ENCODE assay signal across 8 cellular contexts in genomic region chr7:113289140-113289740, GRCh38.
A peak's percentile ranks its signal among the peaks of the same experiment; 100 is the strongest.
DNase-seq lines count a peak whose midpoint lies in the region; ATAC-seq and TF ChIP-seq lines count a peak whose summit lies in the region.
"Had no signal": no experiment of that assay in that cellular context is flagged by ENCODE, and none has a peak within 500 bp of the region (broad histone marks: within the 10 kb centered on the region; RNA-seq: fewer than 3 reads in every experiment).

No MANE protein-coding gene starts in this region.

- H3K9me3 ChIP-seq in esophagus squamous epithelium, result no peaks in the 10 kb centered on the region

- peak overlapping the region in 1 of 5 experiments; percentile 17 for H3K27ac Mint-ChIP-seq in brain
- no peak overlapping the region for H3K27ac Mint-ChIP-seq in neural crest cell (ENCODE audit: unreplicated experiment)

- intact Hi-C loops in esophagus squamous epithelium (cut with DNase I), result no loop called here

- no peaks in the 10 kb centered on the region for H3K4me1 Mint-ChIP-seq in brain
- H3K4me1 Mint-ChIP-seq in neural crest cell, result no peaks in the 10 kb centered on the region

- ATAC-seq in GM21737 (IDR thresholded peaks at IDR 0.05; ENCODE audit: unreplicated experiment) (peak; percentile 68), HG02840 (IDR thresholded peaks at IDR 0.05; ENCODE audit: low FRiP score, unreplicated experiment) (no peak)
- ATAC-seq: right cardiac atrium had no signal

- no peak overlapping the region for H3K27ac ChIP-seq in esophagus squamous epithelium

- no peaks in the 10 kb centered on the region for H3K36me3 Mint-ChIP-seq in brain
- no peaks in the 10 kb centered on the region for H3K36me3 Mint-ChIP-seq in neural crest cell (ENCODE audit: low read depth)

- no peaks in the 10 kb centered on the region for H3K4me1 ChIP-seq in esophagus squamous epithelium

- no peak overlapping the region for H3K4me3 Mint-ChIP-seq in brain
- no peak overlapping the region for H3K4me3 Mint-ChIP-seq in neural crest cell

- H3K27me3 Mint-ChIP-seq in brain (no peaks in the 10 kb centered on the region), neural crest cell (ENCODE audit: low read depth) (no peaks in the 10 kb centered on the region)

- 40 to 53% methylated on average over 4 of the region's 4 CpGs for WGBS in esophagus squamous epithelium, 2 donors

- H3K9me3 Mint-ChIP-seq in brain, result peaks cover 0 to 4% (median 0%) of the 10 kb centered on the region in 5 experiments
- no peaks in the 10 kb centered on the region for H3K9me3 Mint-ChIP-seq in neural crest cell

- TF ChIP-seq CTCF in GM10266 (IDR thresholded peaks at IDR 0.05; ENCODE audit: control insufficient read depth, insufficient read depth, low read depth, missing control alignments) (peak; percentile 67), brain (conservative IDR thresholded peaks at IDR 0.05) (peak; percentile 60 to 72), neural crest cell (conservative IDR thresholded peaks at IDR 0.05) (peak; percentile 58), esophagus squamous epithelium (IDR thresholded peaks at IDR 0.05) (peak in 1 of 6 experiments; percentile 21)

- H3K36me3 ChIP-seq in esophagus squamous epithelium, result no peaks in the 10 kb centered on the region

- DNase-seq in GM10266 (ENCODE audit: extremely low spot score) (peak; percentile 8), MV-4-11 (lab: John Stamatoyannopoulos, UW) (peak; percentile 55), neural crest cell (ENCODE audit: low read depth, low spot score) (no peak), esophagus squamous epithelium (lab: John Stamatoyannopoulos, UW) (no peak)

- H3K4me3 ChIP-seq in esophagus squamous epithelium, result no peak overlapping the region

- no peaks in the 10 kb centered on the region for H3K27me3 ChIP-seq in esophagus squamous epithelium

- no peak for TF ChIP-seq POLR2A in esophagus squamous epithelium (IDR thresholded peaks at IDR 0.05)

Comparison
In these comparisons a context has a peak if more than half of its experiments do, and no peak if none do; other contexts are left out.
1. DNase-seq: peak in GM10266 (single experiment) and MV-4-11 (single experiment); none in neural crest cell (single experiment) and esophagus squamous epithelium (single experiment).